ENCODE assay signal across 15 cellular contexts in the genomic region with DNA sequence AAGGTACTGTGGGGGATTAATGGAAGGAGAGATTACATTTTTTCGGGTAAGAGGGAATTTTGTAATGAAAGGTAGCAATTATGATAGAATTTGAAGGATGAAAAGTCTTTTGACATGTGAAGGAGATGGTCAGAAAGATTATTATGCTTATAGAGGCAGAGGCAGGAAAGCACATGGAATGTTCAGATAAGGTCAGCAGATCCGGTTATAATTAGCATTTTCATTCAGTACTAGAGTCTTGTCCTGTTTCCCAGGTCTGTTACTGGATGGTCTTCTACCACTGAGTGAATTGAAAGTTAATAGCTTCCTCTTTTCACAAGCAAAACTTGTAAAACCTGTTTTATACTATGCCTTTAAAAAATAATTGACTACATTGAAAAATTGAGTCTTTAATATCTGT.
DNase-seq lines count a peak whose midpoint lies in the region; ATAC-seq and TF ChIP-seq lines count a peak whose summit lies in the region.
"Had no signal": no experiment of that assay in that cellular context is flagged by ENCODE, and none has a peak within 500 bp of the region (broad histone marks: within the 10 kb centered on the region; RNA-seq: fewer than 3 reads in every experiment).

No MANE protein-coding gene starts in this region.

- TF ChIP-seq CTCF in VCaP (conservative IDR thresholded peaks at IDR 0.05) (no peak), type B pancreatic cell (conservative IDR thresholded peaks at IDR 0.05) (no peak), ovary (IDR thresholded peaks at IDR 0.05) (no peak)

- H3K36me3 Mint-ChIP-seq in type B pancreatic cell, result peaks cover 9% of the 10 kb centered on the region
- no peaks in the 10 kb centered on the region for H3K36me3 Mint-ChIP-seq in activated T-helper 17 cell treated with anti-CD3 and anti-CD28 coated beads, Interleukin-2, amount 50 U/mL, for 72 hours (ENCODE audit: low read depth)
- H3K36me3 Mint-ChIP-seq: activated naive CD4-positive, alpha-beta T cell treated with anti-CD3 and anti-CD28 coated beads, Interleukin-2, amount 10 ng/mL, durations not matched to agents 7 days and 5 days had no signal

- intact Hi-C loops in ovary (cut with DNase I), result no loop called here

- no peaks in the 10 kb centered on the region for H3K36me3 ChIP-seq in ovary

- peak overlapping the region; percentile 58 for H3K27ac Mint-ChIP-seq in type B pancreatic cell
- H3K27ac Mint-ChIP-seq in activated T-helper 17 cell treated with anti-CD3 and anti-CD28 coated beads, Interleukin-2, amount 50 U/mL, for 72 hours, result no peak overlapping the region
- H3K27ac Mint-ChIP-seq: activated CD8-positive, alpha-beta T cell treated with anti-CD3 and anti-CD28 coated beads, Interleukin-2, amount 10 ng/mL, durations not matched to agents 7 days and 5 days; activated naive CD4-positive, alpha-beta T cell treated with anti-CD3 and anti-CD28 coated beads, Interleukin-2, amount 10 ng/mL, durations not matched to agents 7 days and 5 days; naive thymus-derived CD8-positive, alpha-beta T cell; T-helper 1 cell treated with Interleukin-12 subunit alpha and Interleukin-12 subunit beta and Interleukin-4 antibody, amounts not matched to agents 30 μg/mL and 1 μg/mL, for 36 hours had no signal

- H3K27me3 Mint-ChIP-seq in type B pancreatic cell, result no peaks in the 10 kb centered on the region
- no peaks in the 10 kb centered on the region for H3K27me3 Mint-ChIP-seq in activated T-helper 17 cell treated with anti-CD3 and anti-CD28 coated beads, Interleukin-2, amount 50 U/mL, for 72 hours
- H3K27me3 Mint-ChIP-seq: activated naive CD4-positive, alpha-beta T cell treated with anti-CD3 and anti-CD28 coated beads, Interleukin-2, amount 10 ng/mL, durations not matched to agents 7 days and 5 days; naive thymus-derived CD8-positive, alpha-beta T cell had no signal

- H3K4me3 Mint-ChIP-seq in type B pancreatic cell, result peak overlapping the region; percentile 14
- H3K4me3 Mint-ChIP-seq in activated T-helper 17 cell treated with anti-CD3 and anti-CD28 coated beads, Interleukin-2, amount 50 U/mL, for 72 hours, result no peak overlapping the region
- H3K4me3 Mint-ChIP-seq: activated CD8-positive, alpha-beta T cell treated with anti-CD3 and anti-CD28 coated beads, Interleukin-2, amount 10 ng/mL, durations not matched to agents 7 days and 5 days; activated naive CD4-positive, alpha-beta T cell treated with anti-CD3 and anti-CD28 coated beads, Interleukin-2, amount 10 ng/mL, durations not matched to agents 7 days and 5 days; naive thymus-derived CD8-positive, alpha-beta T cell; T-helper 1 cell treated with Interleukin-12 subunit alpha and Interleukin-12 subunit beta and Interleukin-4 antibody, amounts not matched to agents 30 μg/mL and 1 μg/mL, for 36 hours had no signal

- ATAC-seq in activated T-helper 17 cell treated with anti-CD3 and anti-CD28 coated beads, Interleukin-2, amount 50 U/mL, for 72 hours (replicated peaks), result no peak
- ATAC-seq: activated CD8-positive, alpha-beta T cell treated with anti-CD3 and anti-CD28 coated beads, Interleukin-2, amount 10 ng/mL, durations not matched to agents 7 days and 5 days; naive thymus-derived CD8-positive, alpha-beta T cell had no signal

- no peaks in the 10 kb centered on the region for H3K4me1 ChIP-seq in ovary (ENCODE audit: insufficient read depth)

- DNase-seq in NOMO-1 treated with DMSO at 0.1 percent for 48 hours (lab: John Stamatoyannopoulos, UW; ENCODE audit: unreplicated experiment), result peak; percentile 34
- DNase-seq in NOMO-1 treated with dmso at 0.1 percent for 144 hours (lab: John Stamatoyannopoulos, UW; ENCODE audit: unreplicated experiment), result no peak
- peak; percentile 53 for DNase-seq in KBM-7
- DNase-seq in type B pancreatic cell (ENCODE audit: extremely low spot score, unreplicated experiment), result no peak
- no peak for DNase-seq in ovary
- no peak for DNase-seq in SIG-M5 treated with dmso at 0.1 percent for 504 hours (lab: John Stamatoyannopoulos, UW; ENCODE audit: unreplicated experiment)
- DNase-seq: activated CD8-positive, alpha-beta T cell treated with anti-CD3 and anti-CD28 coated beads, Interleukin-2, amount 10 ng/mL, durations not matched to agents 7 days and 5 days; activated naive CD4-positive, alpha-beta T cell treated with anti-CD3 and anti-CD28 coated beads, Interleukin-2, amount 10 ng/mL, durations not matched to agents 7 days and 5 days; cerebellar nuclear complex; islet precursor cell; naive thymus-derived CD8-positive, alpha-beta T cell; NCI-H524 treated with DMSO at 0.1 percent for 48 hours had no signal

- no peaks in the 10 kb centered on the region for H3K9me3 ChIP-seq in ovary

- H3K27me3 ChIP-seq in ovary, result no peaks in the 10 kb centered on the region

- no peak for TF ChIP-seq EP300 in ovary (IDR thresholded peaks at IDR 0.05)

- in situ Hi-C loops in KBM-7 (cut with MboI; ENCODE audit: low pct_unique_long_range_greater_than_20kb, low sequenced_read_pairs), result no loop called here

- 79 to 80% (median 80%) methylated on average over 2 of the region's 2 CpGs for WGBS in ovary, 3 donors

- no peak for TF ChIP-seq POLR2A in ovary (IDR thresholded peaks at IDR 0.05)

- H3K9me3 Mint-ChIP-seq in type B pancreatic cell, result no peaks in the 10 kb centered on the region
- H3K9me3 Mint-ChIP-seq in activated T-helper 17 cell treated with anti-CD3 and anti-CD28 coated beads, Interleukin-2, amount 50 U/mL, for 72 hours, result no peaks in the 10 kb centered on the region
- H3K9me3 Mint-ChIP-seq: activated naive CD4-positive, alpha-beta T cell treated with anti-CD3 and anti-CD28 coated beads, Interleukin-2, amount 10 ng/mL, durations not matched to agents 7 days and 5 days; naive thymus-derived CD8-positive, alpha-beta T cell; T-helper 1 cell treated with Interleukin-12 subunit alpha and Interleukin-12 subunit beta and Interleukin-4 antibody, amounts not matched to agents 30 μg/mL and 1 μg/mL, for 36 hours had no signal

- peak overlapping the region; percentile 57; the same call in 1 of the 2 replicates for H3K27ac ChIP-seq in VCaP
- no peak overlapping the region for H3K27ac ChIP-seq in ovary

- peaks cover 12% of the 10 kb centered on the region for H3K4me1 Mint-ChIP-seq in type B pancreatic cell (ENCODE audit: unreplicated experiment)
- H3K4me1 Mint-ChIP-seq in activated T-helper 17 cell treated with anti-CD3 and anti-CD28 coated beads, Interleukin-2, amount 50 U/mL, for 72 hours, result no peaks in the 10 kb centered on the region
- H3K4me1 Mint-ChIP-seq: activated naive CD4-positive, alpha-beta T cell treated with anti-CD3 and anti-CD28 coated beads, Interleukin-2, amount 10 ng/mL, durations not matched to agents 7 days and 5 days had no signal

- no peak overlapping the region for H3K4me3 ChIP-seq in ovary

Comparison
In these comparisons a context has a peak if more than half of its experiments do, and no peak if none do; other contexts are left out.
1. DNase-seq: peak in NOMO-1 treated with DMSO at 0.1 percent for 48 hours (single experiment) and KBM-7 (single experiment); none in NOMO-1 treated with dmso at 0.1 percent for 144 hours (single experiment), type B pancreatic cell (single experiment), ovary (0 of 5) and SIG-M5 treated with dmso at 0.1 percent for 504 hours (single experiment).